20 cellular contexts compared by ENCODE assay signal in the genomic region with DNA sequence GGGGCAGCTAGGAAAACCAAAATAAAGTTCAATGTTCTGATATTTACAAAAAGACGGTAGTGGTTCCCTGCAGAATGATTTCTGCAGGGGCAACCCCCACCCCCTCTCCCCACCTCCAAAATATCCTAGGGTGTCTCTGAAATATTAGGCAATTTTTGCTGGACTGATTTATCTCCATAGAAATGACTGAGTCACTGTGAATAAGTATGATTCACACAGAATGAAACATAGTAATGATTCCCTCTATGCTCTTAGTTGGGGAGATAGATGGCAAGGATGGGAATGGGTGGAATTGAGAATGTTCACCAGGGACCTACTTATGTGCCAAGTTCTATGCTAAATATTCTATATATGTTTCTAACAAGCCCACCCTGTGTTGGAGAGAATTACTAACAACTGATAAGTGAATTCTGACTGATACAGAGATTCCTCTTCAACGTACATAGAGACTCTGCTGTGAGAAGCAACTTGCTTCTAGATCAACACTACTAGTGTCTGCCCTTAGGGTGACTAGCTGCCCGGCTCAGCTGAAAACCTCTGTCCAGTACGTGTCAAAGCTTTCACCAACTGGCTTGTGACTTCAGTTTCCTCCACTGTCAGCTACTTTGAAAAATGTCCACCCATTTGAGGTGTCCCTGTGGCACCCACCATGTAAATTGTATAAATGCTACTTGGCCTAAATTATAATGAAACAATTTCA. TPM values are rescaled to one million over a fixed set of nuclear protein-coding genes. Genes with fewer than 3 reads are reported as not detected.
DNase-seq lines count a peak whose midpoint lies in the region; ATAC-seq, FAIRE-seq and TF ChIP-seq lines count a peak whose summit lies in the region.
"Had no signal": no experiment of that assay in that cellular context is flagged by ENCODE, and none has a peak within 500 bp of the region (broad histone marks: within the 10 kb centered on the region; RNA-seq: fewer than 3 reads in every experiment).

No MANE protein-coding gene starts in this region.

- H3K27ac Mint-ChIP-seq in neural progenitor cell = no peak overlapping the region
- no peak overlapping the region for H3K27ac Mint-ChIP-seq in activated T-helper 2 cell treated with anti-CD3 and anti-CD28 coated beads, Interferon-gamma antibody, Interleukin-2, Interleukin-4, amounts not matched to agents 10 μg/mL and 5 μg/mL and 100 μg/mL, durations not matched to agents 14 hours and 24 hours and 36 hours
- H3K27ac Mint-ChIP-seq: brain; memory B cell; T-helper 1 cell treated with Interleukin-12 subunit alpha and Interleukin-12 subunit beta and Interleukin-4 antibody, amounts not matched to agents 30 μg/mL and 1 μg/mL, for 36 hours had no signal

- intact Hi-C loops in activated T-helper 2 cell treated with anti-CD3 and anti-CD28 coated beads, Interferon-gamma antibody, Interleukin-2, Interleukin-4, amounts not matched to agents 10 μg/mL and 5 μg/mL and 100 μg/mL, durations not matched to agents 14 hours and 24 hours and 36 hours (cut with micrococcal nuclease) = no loop called here

- H3K27me3 Mint-ChIP-seq in neural progenitor cell (ENCODE audit: insufficient read depth, low read depth) = peaks cover 2% of the 10 kb centered on the region
- peaks cover 1% of the 10 kb centered on the region for H3K27me3 Mint-ChIP-seq in activated T-helper 2 cell treated with anti-CD3 and anti-CD28 coated beads, Interferon-gamma antibody, Interleukin-2, Interleukin-4, amounts not matched to agents 10 μg/mL and 5 μg/mL and 100 μg/mL, durations not matched to agents 14 hours and 24 hours and 36 hours (ENCODE audit: low read depth)
- H3K27me3 Mint-ChIP-seq: brain, memory B cell had no signal

- H3K36me3 ChIP-seq in neural progenitor cell = peaks cover 5% of the 10 kb centered on the region

- no peaks in the 10 kb centered on the region for H3F3A ChIP-seq in neural progenitor cell (ENCODE audit: low read depth)

- H2AFZ ChIP-seq in neural progenitor cell (replicated peaks) = no peak overlapping the region

- H3K36me3 Mint-ChIP-seq in neural progenitor cell = no peaks in the 10 kb centered on the region
- H3K36me3 Mint-ChIP-seq in activated T-helper 2 cell treated with anti-CD3 and anti-CD28 coated beads, Interferon-gamma antibody, Interleukin-2, Interleukin-4, amounts not matched to agents 10 μg/mL and 5 μg/mL and 100 μg/mL, durations not matched to agents 14 hours and 24 hours and 36 hours (ENCODE audit: low read depth) = peaks cover 7% of the 10 kb centered on the region

- H3K4me1 Mint-ChIP-seq in neural progenitor cell = no peaks in the 10 kb centered on the region
- no peaks in the 10 kb centered on the region for H3K4me1 Mint-ChIP-seq in activated T-helper 2 cell treated with anti-CD3 and anti-CD28 coated beads, Interferon-gamma antibody, Interleukin-2, Interleukin-4, amounts not matched to agents 10 μg/mL and 5 μg/mL and 100 μg/mL, durations not matched to agents 14 hours and 24 hours and 36 hours (ENCODE audit: low read depth)
- H3K4me1 Mint-ChIP-seq: brain, memory B cell had no signal

- H3K4me1 ChIP-seq in neural progenitor cell = no peaks in the 10 kb centered on the region
- H3K4me1 ChIP-seq: right atrium auricular region, testis had no signal

- peak; percentile 40 for FAIRE-seq in RCC 7860 (lab: Jason Lieb, UNC)

- H3K4me2 ChIP-seq in neural progenitor cell = no peak overlapping the region

- no peaks in the 10 kb centered on the region for H3K9me3 Mint-ChIP-seq in neural progenitor cell
- H3K9me3 Mint-ChIP-seq in activated T-helper 2 cell treated with anti-CD3 and anti-CD28 coated beads, Interferon-gamma antibody, Interleukin-2, Interleukin-4, amounts not matched to agents 10 μg/mL and 5 μg/mL and 100 μg/mL, durations not matched to agents 14 hours and 24 hours and 36 hours = no peaks in the 10 kb centered on the region
- H3K9me3 Mint-ChIP-seq: memory B cell; T-helper 1 cell treated with Interleukin-12 subunit alpha and Interleukin-12 subunit beta and Interleukin-4 antibody, amounts not matched to agents 30 μg/mL and 1 μg/mL, for 36 hours had no signal

- ATAC-seq in omental fat pad (ENCODE audit: low FRiP score) (peak; percentile 88), HG03342 (IDR thresholded peaks at IDR 0.05; ENCODE audit: unreplicated experiment) (no peak)

- H4K20me1 ChIP-seq in neural progenitor cell (ENCODE audit: low read depth) = no peaks in the 10 kb centered on the region

- peak; percentile 70 for DNase-seq in ELR (ENCODE audit: low read depth)
- no peak for DNase-seq in RCC 7860 (ENCODE audit: low spot score)
- peak; percentile 43 for DNase-seq in dedifferentiated amniotic fluid mesenchymal stem cell (ENCODE audit: extremely low spot score)
- DNase-seq in omental fat pad (ENCODE audit: low spot score) = no peak
- no peak for DNase-seq in neural progenitor cell (ENCODE audit: low spot score)
- no peak for DNase-seq in activated CD4-positive, alpha-beta T cell treated with anti-CD3 and anti-CD28 coated beads for 48 hours
- no peak for DNase-seq in activated T-helper 2 cell treated with anti-CD3 and anti-CD28 coated beads, Interferon-gamma antibody, Interleukin-2, Interleukin-4, amounts not matched to agents 10 μg/mL and 5 μg/mL and 100 μg/mL, durations not matched to agents 14 hours and 24 hours and 36 hours (ENCODE audit: low spot score)
- DNase-seq: activated CD4-positive, CD25-positive, alpha-beta regulatory T cell; activated naive CD4-positive, alpha-beta T cell treated with Interleukin-2 at 50 U/mL for 16 hours; effector CD8-positive, alpha-beta T cell; NCI-H187; NCI-H526 treated with DMSO at 0.1 percent for 48 hours; RPMI8226; testis had no signal

- H3K27me3 ChIP-seq in neural progenitor cell = no peaks in the 10 kb centered on the region
- H3K27me3 ChIP-seq: right atrium auricular region, testis had no signal

- H3K4me3 ChIP-seq in neural progenitor cell = no peak overlapping the region
- H3K4me3 ChIP-seq: right atrium auricular region, testis had no signal

- TF ChIP-seq CTCF in omental fat pad (IDR thresholded peaks at IDR 0.05) (no peak), neural progenitor cell (IDR thresholded peaks at IDR 0.05) (no peak)

- H3K9ac ChIP-seq in neural progenitor cell = no peak overlapping the region

- no peaks in the 10 kb centered on the region for H3K9me3 ChIP-seq in neural progenitor cell (ENCODE audit: low read depth)
- H3K9me3 ChIP-seq: right atrium auricular region, testis had no signal

- H3K27ac ChIP-seq in neural progenitor cell = no peak overlapping the region
- H3K27ac ChIP-seq: C4-2B, right atrium auricular region, testis had no signal

- H3K79me2 ChIP-seq in neural progenitor cell (ENCODE audit: low read depth) = no peaks in the 10 kb centered on the region

- no peak overlapping the region for H3K4me3 Mint-ChIP-seq in neural progenitor cell
- H3K4me3 Mint-ChIP-seq in activated T-helper 2 cell treated with anti-CD3 and anti-CD28 coated beads, Interferon-gamma antibody, Interleukin-2, Interleukin-4, amounts not matched to agents 10 μg/mL and 5 μg/mL and 100 μg/mL, durations not matched to agents 14 hours and 24 hours and 36 hours (ENCODE audit: low read depth) = no peak overlapping the region
- H3K4me3 Mint-ChIP-seq: brain; memory B cell; T-helper 1 cell treated with Interleukin-12 subunit alpha and Interleukin-12 subunit beta and Interleukin-4 antibody, amounts not matched to agents 30 μg/mL and 1 μg/mL, for 36 hours had no signal

RNA-seq across cellular contexts. Expression of gene RAP2A, which starts 38.4 kb away (rescaled TPM):
- total RNA-seq in omental fat pad (10 to 100 TPM; 18.2 to 42.9 (median 29.6) TPM), neural progenitor cell (ENCODE audit: low replicate concordance) (46.9 and 70.9 TPM in 2 replicates)
- 26.0 and 27.1 TPM in 2 replicates for total RNA-seq in activated T-helper 2 cell treated with anti-CD3 and anti-CD28 coated beads, Interferon-gamma antibody, Interleukin-2, Interleukin-4, amounts not matched to agents 10 μg/mL and 5 μg/mL and 100 μg/mL, durations not matched to agents 14 hours and 24 hours and 36 hours

Comparison
In these comparisons a context has a peak if more than half of its experiments do, and no peak if none do; other contexts are left out.
1. DNase-seq: peak in ELR (single experiment) and dedifferentiated amniotic fluid mesenchymal stem cell (single experiment); none in RCC 7860 (single experiment), omental fat pad (single experiment), neural progenitor cell (single experiment), activated CD4-positive, alpha-beta T cell treated with anti-CD3 and anti-CD28 coated beads for 48 hours (single experiment) and activated T-helper 2 cell treated with anti-CD3 and anti-CD28 coated beads, Interferon-gamma antibody, Interleukin-2, Interleukin-4, amounts not matched to agents 10 μg/mL and 5 μg/mL and 100 μg/mL, durations not matched to agents 14 hours and 24 hours and 36 hours (single experiment).